29 cellular contexts compared by ENCODE assay signal in genomic region chr10:124562425-124563060, GRCh38.
DNase-seq lines count a peak whose midpoint lies in the region; ATAC-seq, FAIRE-seq and TF ChIP-seq lines count a peak whose summit lies in the region.
"Had no signal": no experiment of that assay in that cellular context is flagged by ENCODE, and none has a peak within 500 bp of the region (broad histone marks: within the 10 kb centered on the region; RNA-seq: fewer than 3 reads in every experiment).

No MANE protein-coding gene starts in this region.

- in situ Hi-C loops in K562 (cut with MboI) = no loop called here

- no peak overlapping the region for H3K4me2 ChIP-seq in K562 (ENCODE audit: insufficient read depth, low read length)

- H3K4me3 ChIP-seq in breast epithelium (no peak overlapping the region), K562 (no peak overlapping the region), foreskin fibroblast (ENCODE audit: low read depth in 1 of 2, low read length in 2 of 2) (no peak overlapping the region), testis (no peak overlapping the region)
- H3K4me3 ChIP-seq: colonic mucosa, prostate gland had no signal

- WGBS in K562 (ENCODE audit: insufficient coverage, low coverage, missing lambda C conversion rate) = 9% methylated on average over 5 of the region's 7 CpGs
- 74 to 85% methylated on average over 7 of the region's 7 CpGs for WGBS in testis, 2 donors

- H3K9me1 ChIP-seq in K562 (ENCODE audit: control insufficient read depth, insufficient read depth, low read length) = no peaks in the 10 kb centered on the region

- DNase-seq in MCF 10A (ENCODE audit: unreplicated experiment) = peak; percentile 59
- no peak for DNase-seq in breast epithelium (ENCODE audit: low spot score in 2 of 2)
- DNase-seq in K562 (ENCODE audit: extremely low read depth in 1 of 4, low spot score in 3 of 4) = no peak
- peak; percentile 23 to 36 for DNase-seq in foreskin fibroblast
- no peak for DNase-seq in testis
- no peak for DNase-seq in activated naive CD8-positive, alpha-beta T cell treated with anti-CD3 and anti-CD28 coated beads for 36 hours
- no peak for DNase-seq in GM19240 (ENCODE audit: insufficient read length, low spot score)
- DNase-seq in glutamatergic neuron = no peak
- DNase-seq: 8988T; activated CD8-positive, alpha-beta T cell treated with anti-CD3 and anti-CD28 coated beads, Interleukin-2, amount 10 ng/mL, durations not matched to agents 7 days and 5 days; activated gamma-delta T cell; CD8-positive, alpha-beta T cell; colonic mucosa; DMS153; GDM1; head of caudate nucleus; NCI-H1105; NCI-H1930; NCI-H345; NCI-H774; OCI-M1; SHP77 treated with DMSO at 0.1 percent for 48 hours; stimulated activated CD8-positive, alpha-beta memory T cell treated with anti-CD3 and anti-CD28 coated beads, Interleukin-4, amount 100 ng/mL, for 48 hours; T-cell had no signal

- no peak overlapping the region for H2AFZ ChIP-seq in K562 (ENCODE audit: low read depth, low read length)

- H3K36me3 ChIP-seq in breast epithelium (no peaks in the 10 kb centered on the region), K562 (ENCODE audit: control insufficient read depth, insufficient read depth, low read length) (no peaks in the 10 kb centered on the region), testis (ENCODE audit: low read depth, missing control alignments) (no peaks in the 10 kb centered on the region)
- H3K36me3 ChIP-seq: colonic mucosa, prostate gland had no signal

- no peak overlapping the region for H3K4me3 Mint-ChIP-seq in MCF 10A (ENCODE audit: unreplicated experiment)
- no peak overlapping the region for H3K4me3 Mint-ChIP-seq in activated naive CD8-positive, alpha-beta T cell treated with anti-CD3 and anti-CD28 coated beads for 36 hours
- H3K4me3 Mint-ChIP-seq in glutamatergic neuron (ENCODE audit: unreplicated experiment) = no peak overlapping the region
- H3K4me3 Mint-ChIP-seq: activated CD8-positive, alpha-beta T cell treated with anti-CD3 and anti-CD28 coated beads, Interleukin-2, amount 10 ng/mL, durations not matched to agents 7 days and 5 days; brain; CD8-positive, alpha-beta T cell; memory B cell; T-cell had no signal

- H3K4me1 Mint-ChIP-seq in MCF 10A (ENCODE audit: insufficient read depth, unreplicated experiment) (peaks cover 26% of the 10 kb centered on the region), glutamatergic neuron (ENCODE audit: low read depth, unreplicated experiment) (peaks cover 7% of the 10 kb centered on the region)
- H3K4me1 Mint-ChIP-seq in activated naive CD8-positive, alpha-beta T cell treated with anti-CD3 and anti-CD28 coated beads for 36 hours = no peaks in the 10 kb centered on the region
- H3K4me1 Mint-ChIP-seq: T-cell had no signal

- no peak for TF ChIP-seq EP300 in K562 (IDR thresholded peaks at IDR 0.05; ENCODE audit: low read length)

- intact Hi-C loops in MCF 10A (cut with micrococcal nuclease) (no loop called here), breast epithelium (cut with DNase I; ENCODE audit: low total_unique reads) (no loop called here), K562 (cut with micrococcal nuclease) (no loop called here), testis (cut with DNase I; ENCODE audit: low total_unique reads) (no loop called here)

- peak overlapping the region; percentile 81 for H3K27ac Mint-ChIP-seq in MCF 10A (ENCODE audit: low read depth, unreplicated experiment)
- no peak overlapping the region for H3K27ac Mint-ChIP-seq in activated naive CD8-positive, alpha-beta T cell treated with anti-CD3 and anti-CD28 coated beads for 36 hours
- H3K27ac Mint-ChIP-seq in glutamatergic neuron (ENCODE audit: unreplicated experiment) = no peak overlapping the region
- H3K27ac Mint-ChIP-seq: activated CD8-positive, alpha-beta T cell treated with anti-CD3 and anti-CD28 coated beads, Interleukin-2, amount 10 ng/mL, durations not matched to agents 7 days and 5 days; brain; CD8-positive, alpha-beta T cell; T-cell had no signal

- no peak for TF ChIP-seq RAD21 in K562 (CRISPR knock-in tag; conservative IDR thresholded peaks at IDR 0.05 in 1 of 2, IDR thresholded peaks at IDR 0.05 in 1 of 2)

- H3K36me3 Mint-ChIP-seq in MCF 10A (ENCODE audit: insufficient read depth, unreplicated experiment) (peaks cover 9% of the 10 kb centered on the region), glutamatergic neuron (ENCODE audit: unreplicated experiment) (no peaks in the 10 kb centered on the region)
- H3K36me3 Mint-ChIP-seq in activated naive CD8-positive, alpha-beta T cell treated with anti-CD3 and anti-CD28 coated beads for 36 hours = no peaks in the 10 kb centered on the region
- H3K36me3 Mint-ChIP-seq: CD8-positive, alpha-beta T cell had no signal

- no peaks in the 10 kb centered on the region for H3K79me2 ChIP-seq in K562 (ENCODE audit: control insufficient read depth, insufficient read depth, low read length)

- TF ChIP-seq CTCF in MCF 10A (IDR thresholded peaks at IDR 0.05; ENCODE audit: unreplicated experiment) (no peak), breast epithelium (IDR thresholded peaks at IDR 0.05) (no peak), K562 (IDR thresholded peaks at IDR 0.05 in 2 of 3, conservative IDR thresholded peaks at IDR 0.05 in 1 of 3; ENCODE audit: insufficient read depth in 2 of 3, low read depth in 1 of 3, low read length in 3 of 3) (no peak), foreskin fibroblast (IDR thresholded peaks at IDR 0.05; ENCODE audit: low read depth, low read length) (no peak), testis (IDR thresholded peaks at IDR 0.05) (no peak), glutamatergic neuron (IDR thresholded peaks at IDR 0.05; ENCODE audit: partially characterized antibody, unreplicated experiment) (no peak)

- H3K27me3 Mint-ChIP-seq in MCF 10A (ENCODE audit: insufficient read depth, unreplicated experiment) = no peaks in the 10 kb centered on the region
- H3K27me3 Mint-ChIP-seq in activated naive CD8-positive, alpha-beta T cell treated with anti-CD3 and anti-CD28 coated beads for 36 hours = no peaks in the 10 kb centered on the region
- H3K27me3 Mint-ChIP-seq in glutamatergic neuron (ENCODE audit: unreplicated experiment) = peaks cover 2% of the 10 kb centered on the region
- H3K27me3 Mint-ChIP-seq: memory B cell, T-cell had no signal

- TF ChIP-seq POLR2A in breast epithelium (IDR thresholded peaks at IDR 0.05) = no peak
- TF ChIP-seq POLR2A in K562 (conservative IDR thresholded peaks at IDR 0.05) = no peak
- TF ChIP-seq POLR2A in testis (IDR thresholded peaks at IDR 0.05) = no peak

- POLR2A ChIA-PET in MCF 10A (lab: Yijun Ruan, JAX) = interaction anchor here (0.7 to 0.9 kb wide), 2 partner anchors 179 to 266 kb away, joined by 3 to 6 read pairs; no protein-coding TSS in a partner anchor
- POLR2A ChIA-PET in K562 (lab: Yijun Ruan, JAX) = no interaction called here

- H3K27me3 ChIP-seq in breast epithelium = no peaks in the 10 kb centered on the region
- H3K27me3 ChIP-seq in K562 (ENCODE audit: control insufficient read depth in 2 of 2, insufficient read depth in 2 of 2, low read length in 2 of 2) = peaks cover 0 to 25% of the 10 kb centered on the region in 2 experiments; a peak in 3 of 5 replicates
- H3K27me3 ChIP-seq in testis = no peaks in the 10 kb centered on the region
- H3K27me3 ChIP-seq: colonic mucosa had no signal

- H3K9me3 ChIP-seq in breast epithelium (no peaks in the 10 kb centered on the region), K562 (replicated peaks; ENCODE audit: control insufficient read depth, insufficient read depth, low read depth, low read length) (no peaks in the 10 kb centered on the region), testis (no peaks in the 10 kb centered on the region)
- H3K9me3 ChIP-seq: colonic mucosa, prostate gland had no signal

- no peaks in the 10 kb centered on the region for H4K20me1 ChIP-seq in K562 (replicated peaks; ENCODE audit: control insufficient read depth, insufficient read depth, low read length)

- no peak overlapping the region for H3K9ac ChIP-seq in K562 (ENCODE audit: insufficient read depth in 1 of 2, low read depth in 2 of 2, low read length in 2 of 2)

- H3K27ac ChIP-seq in breast epithelium = no peak overlapping the region
- H3K27ac ChIP-seq in K562 (ENCODE audit: extremely low read depth, low read depth, low read length) = no peak overlapping the region
- peak overlapping the region; percentile 54 to 87 for H3K27ac ChIP-seq in testis
- H3K27ac ChIP-seq: colonic mucosa, prostate gland had no signal

- BruUV-seq in MCF 10A (replicated peaks; lab: Mats Ljungman, UMichigan) (TSS peak; percentile 100), K562 (replicated peaks; lab: Mats Ljungman, UMichigan) (no TSS peak)

- no peak for FAIRE-seq in K562 (lab: Jason Lieb, UNC)
- FAIRE-seq: H1 had no signal

- H3K9me3 Mint-ChIP-seq in MCF 10A (ENCODE audit: unreplicated experiment) (peaks cover 7% of the 10 kb centered on the region), glutamatergic neuron (ENCODE audit: unreplicated experiment) (peaks cover 6% of the 10 kb centered on the region)
- no peaks in the 10 kb centered on the region for H3K9me3 Mint-ChIP-seq in activated naive CD8-positive, alpha-beta T cell treated with anti-CD3 and anti-CD28 coated beads for 36 hours

- CTCF ChIA-PET in MCF 10A (lab: Yijun Ruan, JAX) (interaction anchor here (0.6 to 1.5 kb wide), 5 partner anchors 18 to 178 kb away, joined by 3 to 4 read pairs (median 3); no protein-coding TSS in a partner anchor), K562 (lab: Yijun Ruan, JAX; ENCODE audit: low intra/inter-chr PET ratio) (no interaction called here)

- no peaks in the 10 kb centered on the region for H3K4me1 ChIP-seq in breast epithelium
- peaks cover 0 to 21% of the 10 kb centered on the region in 2 experiments; a peak in 4 of 5 replicates for H3K4me1 ChIP-seq in K562 (replicated peaks in 1 of 2; ENCODE audit: control insufficient read depth in 2 of 2, insufficient read depth in 2 of 2, low read length in 2 of 2)
- H3K4me1 ChIP-seq in testis = peaks cover 86% of the 10 kb centered on the region
- H3K4me1 ChIP-seq: colonic mucosa had no signal

- ATAC-seq in K562 = no peak
- ATAC-seq: activated CD4-positive, CD25-positive, alpha-beta regulatory T cell treated with anti-CD3 and anti-CD28 coated beads, Interleukin-2, amount 50 U/mL, for 24 hours; activated CD8-positive, alpha-beta T cell treated with anti-CD3 and anti-CD28 coated beads, Interleukin-2, amount 10 ng/mL, durations not matched to agents 7 days and 5 days; CD8-positive, alpha-beta T cell; T-cell had no signal

TF ChIP-seq in K562, 482 proteins besides CTCF, POLR2A, EP300 and RAD21 (continues in another document):
- no peak for TF ChIP-seq RFX5 (IDR thresholded peaks at IDR 0.05; ENCODE audit: low read depth, low read length)

Comparison
In these comparisons a context has a peak if more than half of its experiments do, and no peak if none do; other contexts are left out.
1. DNase-seq: peak in MCF 10A (single experiment) and foreskin fibroblast (2 of 2); none in breast epithelium (0 of 2), K562 (0 of 4), testis (single experiment), activated naive CD8-positive, alpha-beta T cell treated with anti-CD3 and anti-CD28 coated beads for 36 hours (single experiment), GM19240 (single experiment) and glutamatergic neuron (single experiment).
2. H3K27ac ChIP-seq: peak in testis (2 of 2); none in breast epithelium (0 of 2) and K562 (single experiment).